In the genomic region with DNA sequence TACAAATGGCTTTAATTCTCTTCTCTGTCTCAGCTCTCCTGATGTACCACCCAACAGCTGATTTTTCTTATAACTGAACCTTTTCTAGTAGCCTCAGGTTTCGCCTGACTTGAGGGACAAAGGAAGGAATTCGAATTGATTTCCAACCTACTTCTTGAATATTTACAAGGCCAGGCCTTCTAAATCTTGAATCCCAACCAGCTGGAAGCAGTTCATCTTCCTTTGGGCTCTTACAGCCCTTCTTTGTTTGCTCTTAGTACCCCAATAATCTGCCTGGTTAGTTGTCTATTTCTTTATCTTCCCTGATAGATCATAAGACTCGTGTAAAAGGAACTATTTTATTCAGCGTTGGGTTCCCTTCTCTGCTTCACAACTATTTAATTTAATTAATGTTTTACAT, we compare ENCODE assay signal across 12 cellular contexts.
"Had no signal": no experiment of that assay in that cellular context is flagged by ENCODE, and none has a peak within 500 bp of the region (broad histone marks: within the 10 kb centered on the region; RNA-seq: fewer than 3 reads in every experiment).

No MANE protein-coding gene starts in this region.

- DNase-seq: activated naive CD4-positive, alpha-beta T cell treated with Interleukin-2 at 50 U/mL for 16 hours; aorta; esophagus squamous epithelium; naive thymus-derived CD8-positive, alpha-beta T cell; stimulated activated CD4-positive, alpha-beta T cell treated with anti-CD3 and anti-CD28 coated beads, Interleukin-12 subunit alpha, Interleukin-12 subunit beta, amount 100 ng/mL, for 4 hours; stimulated activated CD4-positive, alpha-beta T cell treated with anti-CD3 and anti-CD28 coated beads, Interleukin-2, amount 100 ng/mL, for 48 hours; T-cell; T-helper 9 cell had no signal

- H3K4me3 ChIP-seq: esophagus squamous epithelium, mucosa of descending colon, SK-N-MC, tibial nerve, vagina had no signal

- H3K27ac ChIP-seq: esophagus squamous epithelium, SK-N-MC, tibial nerve, vagina had no signal
